Comparison of ENCODE assay signal across 15 cellular contexts in genomic region chr1:75548721-75549480, GRCh38.
"Had no signal": no experiment of that assay in that cellular context is flagged by ENCODE, and none has a peak within 500 bp of the region (broad histone marks: within the 10 kb centered on the region; RNA-seq: fewer than 3 reads in every experiment).

No MANE protein-coding gene starts in this region.

- ATAC-seq: gastroesophageal sphincter; naive thymus-derived CD8-positive, alpha-beta T cell; stimulated activated memory B cell treated with anti-CD40 and anti-IgM and Interleukin-4, amounts not matched to agents 10 μg/mL and 1 μg/mL and 100 μg/mL, for 72 hours had no signal

- DNase-seq: activated CD4-positive, alpha-beta T cell treated with anti-CD3 and anti-CD28 coated beads, Interleukin-2, amount 50 U/mL, for 1 hour; activated naive CD4-positive, alpha-beta T cell; activated T-cell treated with anti-CD3 and anti-CD28 coated beads for 4 hours; central memory CD4-positive, alpha-beta T cell; effector CD4-positive, alpha-beta T cell; left ventricle myocardium inferior; naive thymus-derived CD8-positive, alpha-beta T cell; stimulated activated CD4-positive, alpha-beta T cell treated with anti-CD3 and anti-CD28 coated beads, Interleukin-2, amount 100 ng/mL, for 48 hours; SW 1271 had no signal

- H3K4me3 ChIP-seq: ascending aorta, coronary artery, gastroesophageal sphincter, hepatocyte, left ventricle myocardium inferior, right atrium auricular region had no signal
